In the genomic region with DNA sequence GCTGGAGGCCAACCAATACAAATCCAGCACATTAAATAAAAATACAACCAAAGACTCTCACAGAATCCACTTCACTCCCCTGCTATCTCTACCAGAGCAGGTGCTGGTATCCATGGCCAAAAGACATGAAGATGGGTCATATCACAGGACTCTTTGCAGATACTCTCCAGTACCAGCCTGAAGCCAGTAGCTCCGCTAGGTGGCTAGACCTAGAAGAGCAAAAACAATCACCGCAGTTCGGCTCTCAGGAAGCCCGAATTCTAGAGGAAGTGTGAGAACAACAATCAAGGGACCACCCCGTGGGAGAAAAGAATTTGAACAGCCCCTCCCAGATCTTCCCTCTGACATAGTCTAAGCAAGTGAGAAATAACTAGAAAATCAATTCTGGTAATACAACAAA, we compare ENCODE assay signal across 2 cellular contexts.
TF ChIP-seq lines count a peak whose summit lies in the region.

No MANE protein-coding gene starts in this region.

TF ChIP-seq in GM23338, 12 proteins besides CTCF, POLR2A, EP300 and RAD21 (continues in another document):
- TF ChIP-seq, protein P1, sequence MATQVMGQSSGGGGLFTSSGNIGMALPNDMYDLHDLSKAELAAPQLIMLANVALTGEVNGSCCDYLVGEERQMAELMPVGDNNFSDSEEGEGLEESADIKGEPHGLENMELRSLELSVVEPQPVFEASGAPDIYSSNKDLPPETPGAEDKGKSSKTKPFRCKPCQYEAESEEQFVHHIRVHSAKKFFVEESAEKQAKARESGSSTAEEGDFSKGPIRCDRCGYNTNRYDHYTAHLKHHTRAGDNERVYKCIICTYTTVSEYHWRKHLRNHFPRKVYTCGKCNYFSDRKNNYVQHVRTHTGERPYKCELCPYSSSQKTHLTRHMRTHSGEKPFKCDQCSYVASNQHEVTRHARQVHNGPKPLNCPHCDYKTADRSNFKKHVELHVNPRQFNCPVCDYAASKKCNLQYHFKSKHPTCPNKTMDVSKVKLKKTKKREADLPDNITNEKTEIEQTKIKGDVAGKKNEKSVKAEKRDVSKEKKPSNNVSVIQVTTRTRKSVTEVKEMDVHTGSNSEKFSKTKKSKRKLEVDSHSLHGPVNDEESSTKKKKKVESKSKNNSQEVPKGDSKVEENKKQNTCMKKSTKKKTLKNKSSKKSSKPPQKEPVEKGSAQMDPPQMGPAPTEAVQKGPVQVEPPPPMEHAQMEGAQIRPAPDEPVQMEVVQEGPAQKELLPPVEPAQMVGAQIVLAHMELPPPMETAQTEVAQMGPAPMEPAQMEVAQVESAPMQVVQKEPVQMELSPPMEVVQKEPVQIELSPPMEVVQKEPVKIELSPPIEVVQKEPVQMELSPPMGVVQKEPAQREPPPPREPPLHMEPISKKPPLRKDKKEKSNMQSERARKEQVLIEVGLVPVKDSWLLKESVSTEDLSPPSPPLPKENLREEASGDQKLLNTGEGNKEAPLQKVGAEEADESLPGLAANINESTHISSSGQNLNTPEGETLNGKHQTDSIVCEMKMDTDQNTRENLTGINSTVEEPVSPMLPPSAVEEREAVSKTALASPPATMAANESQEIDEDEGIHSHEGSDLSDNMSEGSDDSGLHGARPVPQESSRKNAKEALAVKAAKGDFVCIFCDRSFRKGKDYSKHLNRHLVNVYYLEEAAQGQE (IDR thresholded peaks at IDR 0.05; ENCODE audit: unreplicated experiment) = no peak
- TF ChIP-seq ZNF462 (CRISPR knock-in tag; IDR thresholded peaks at IDR 0.05) = no peak
- no peak for TF ChIP-seq NANOG (IDR thresholded peaks at IDR 0.05; ENCODE audit: borderline replicate concordance)
- no peak for TF ChIP-seq EZH2phosphoT487 (IDR thresholded peaks at IDR 0.05; ENCODE audit: unreplicated experiment)
- TF ChIP-seq JUNB (IDR thresholded peaks at IDR 0.05; ENCODE audit: unreplicated experiment) = no peak
- no peak for TF ChIP-seq CREB1 (CRISPR knock-in tag; IDR thresholded peaks at IDR 0.05; ENCODE audit: low read depth)
- no peak for TF ChIP-seq EZH2 (IDR thresholded peaks at IDR 0.05; ENCODE audit: low read depth, unreplicated experiment)
- TF ChIP-seq STAT1 (IDR thresholded peaks at IDR 0.05; ENCODE audit: unreplicated experiment) = no peak
- TF ChIP-seq, protein P2, sequence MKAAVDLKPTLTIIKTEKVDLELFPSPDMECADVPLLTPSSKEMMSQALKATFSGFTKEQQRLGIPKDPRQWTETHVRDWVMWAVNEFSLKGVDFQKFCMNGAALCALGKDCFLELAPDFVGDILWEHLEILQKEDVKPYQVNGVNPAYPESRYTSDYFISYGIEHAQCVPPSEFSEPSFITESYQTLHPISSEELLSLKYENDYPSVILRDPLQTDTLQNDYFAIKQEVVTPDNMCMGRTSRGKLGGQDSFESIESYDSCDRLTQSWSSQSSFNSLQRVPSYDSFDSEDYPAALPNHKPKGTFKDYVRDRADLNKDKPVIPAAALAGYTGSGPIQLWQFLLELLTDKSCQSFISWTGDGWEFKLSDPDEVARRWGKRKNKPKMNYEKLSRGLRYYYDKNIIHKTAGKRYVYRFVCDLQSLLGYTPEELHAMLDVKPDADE (IDR thresholded peaks at IDR 0.05) = no peak
- no peak for TF ChIP-seq ZNF114 (CRISPR knock-in tag; IDR thresholded peaks at IDR 0.05)

TF ChIP-seq in HCT116, 20 proteins besides CTCF, POLR2A, EP300 and RAD21:
- TF ChIP-seq EZH2phosphoT487 (IDR thresholded peaks at IDR 0.05; ENCODE audit: borderline replicate concordance) (no peak), JUND (IDR thresholded peaks at IDR 0.05) (no peak), SIN3A (IDR thresholded peaks at IDR 0.05; ENCODE audit: low read depth) (no peak), EGR1 (IDR thresholded peaks at IDR 0.05; ENCODE audit: low read depth) (no peak), ZNF274 (IDR thresholded peaks at IDR 0.05; ENCODE audit: low read depth, low read length) (no peak), TCF7L2 (IDR thresholded peaks at IDR 0.05; ENCODE audit: borderline replicate concordance, extremely low read depth, insufficient read depth, insufficient read length) (no peak), SP1 (IDR thresholded peaks at IDR 0.05; ENCODE audit: low read depth) (no peak), EZH2 (IDR thresholded peaks at IDR 0.05) (no peak), POLR2AphosphoS5 (IDR thresholded peaks at IDR 0.05; ENCODE audit: low read depth, low read length) (no peak), SRF (IDR thresholded peaks at IDR 0.05; ENCODE audit: low read depth) (no peak), CEBPB (IDR thresholded peaks at IDR 0.05; ENCODE audit: low read depth) (no peak), YY1 (IDR thresholded peaks at IDR 0.05; ENCODE audit: extremely low read depth, insufficient replicate concordance, low read depth, low read length) (no peak), FOSL1 (IDR thresholded peaks at IDR 0.05; ENCODE audit: low read depth) (no peak), ZFX (IDR thresholded peaks at IDR 0.05) (no peak), ELF1 (IDR thresholded peaks at IDR 0.05; ENCODE audit: borderline replicate concordance, low read depth) (no peak), CBX3 (IDR thresholded peaks at IDR 0.05; ENCODE audit: low read depth) (no peak)
- TF ChIP-seq, protein P3, sequence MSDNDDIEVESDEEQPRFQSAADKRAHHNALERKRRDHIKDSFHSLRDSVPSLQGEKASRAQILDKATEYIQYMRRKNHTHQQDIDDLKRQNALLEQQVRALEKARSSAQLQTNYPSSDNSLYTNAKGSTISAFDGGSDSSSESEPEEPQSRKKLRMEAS (IDR thresholded peaks at IDR 0.05) = no peak
- TF ChIP-seq, protein P4, sequence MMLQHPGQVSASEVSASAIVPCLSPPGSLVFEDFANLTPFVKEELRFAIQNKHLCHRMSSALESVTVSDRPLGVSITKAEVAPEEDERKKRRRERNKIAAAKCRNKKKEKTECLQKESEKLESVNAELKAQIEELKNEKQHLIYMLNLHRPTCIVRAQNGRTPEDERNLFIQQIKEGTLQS (IDR thresholded peaks at IDR 0.05) = no peak
- TF ChIP-seq, protein P5, sequence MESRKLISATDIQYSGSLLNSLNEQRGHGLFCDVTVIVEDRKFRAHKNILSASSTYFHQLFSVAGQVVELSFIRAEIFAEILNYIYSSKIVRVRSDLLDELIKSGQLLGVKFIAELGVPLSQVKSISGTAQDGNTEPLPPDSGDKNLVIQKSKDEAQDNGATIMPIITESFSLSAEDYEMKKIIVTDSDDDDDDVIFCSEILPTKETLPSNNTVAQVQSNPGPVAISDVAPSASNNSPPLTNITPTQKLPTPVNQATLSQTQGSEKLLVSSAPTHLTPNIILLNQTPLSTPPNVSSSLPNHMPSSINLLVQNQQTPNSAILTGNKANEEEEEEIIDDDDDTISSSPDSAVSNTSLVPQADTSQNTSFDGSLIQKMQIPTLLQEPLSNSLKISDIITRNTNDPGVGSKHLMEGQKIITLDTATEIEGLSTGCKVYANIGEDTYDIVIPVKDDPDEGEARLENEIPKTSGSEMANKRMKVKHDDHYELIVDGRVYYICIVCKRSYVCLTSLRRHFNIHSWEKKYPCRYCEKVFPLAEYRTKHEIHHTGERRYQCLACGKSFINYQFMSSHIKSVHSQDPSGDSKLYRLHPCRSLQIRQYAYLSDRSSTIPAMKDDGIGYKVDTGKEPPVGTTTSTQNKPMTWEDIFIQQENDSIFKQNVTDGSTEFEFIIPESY (IDR thresholded peaks at IDR 0.05; ENCODE audit: extremely low read depth, insufficient replicate concordance, low read length) = no peak
- TF ChIP-seq, protein P1 (IDR thresholded peaks at IDR 0.05; ENCODE audit: low read depth) = no peak
